Comparison of ENCODE assay signal across 21 cellular contexts in the genomic region with DNA sequence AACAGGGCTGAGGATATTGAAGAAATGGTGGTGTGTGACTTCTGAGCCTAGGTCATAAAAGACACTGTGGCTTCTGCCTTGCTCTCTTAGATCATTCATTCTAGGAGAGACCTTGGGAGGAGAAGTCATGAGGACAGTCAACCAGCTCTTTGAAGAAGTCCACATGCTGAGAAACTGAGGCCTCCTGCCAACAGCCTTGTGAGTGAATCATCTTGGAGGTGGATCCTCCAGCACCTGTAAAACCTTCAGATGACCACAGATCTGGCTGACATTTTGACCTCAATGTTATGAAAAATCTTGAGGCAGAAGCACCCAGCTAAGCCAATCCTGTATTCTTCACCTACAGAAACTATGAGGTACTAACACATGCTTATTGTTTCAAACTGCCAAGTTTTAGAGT.
"Had no signal": no experiment of that assay in that cellular context is flagged by ENCODE, and none has a peak within 500 bp of the region (broad histone marks: within the 10 kb centered on the region; RNA-seq: fewer than 3 reads in every experiment).

No MANE protein-coding gene starts in this region.

- ATAC-seq: K562, Panc1 had no signal

- H3K9me3 ChIP-seq: SK-N-SH had no signal

- H3K4me3 Mint-ChIP-seq: IgD-negative memory B cell had no signal

- H3K27ac Mint-ChIP-seq: IgD-negative memory B cell had no signal

- H3K9ac ChIP-seq: KMS-11, SK-N-SH had no signal

- H3K4me3 ChIP-seq: K562 had no signal

- H3K4me2 ChIP-seq: KMS-11, SK-N-SH had no signal

- H3K27ac ChIP-seq: HL-60, KMS-11, RWPE1 had no signal

- DNase-seq: Kasumi-1, MV-4-11, NCI-H1048, NCI-H1105, NCI-H1417, NCI-H1436 treated with DMSO at 0.1 percent for 48 hours, NCI-H1694, NCI-H187 treated with DMSO at 0.1 percent for 48 hours, NCI-H2029 treated with DMSO at 0.1 percent for 48 hours, NCI-H2227 treated with DMSO at 0.1 percent for 48 hours, NCI-H524, NCI-H526 treated with DMSO at 0.1 percent for 48 hours, NCI-H748 treated with DMSO at 0.1 percent for 48 hours, SHP77, SK-N-SH had no signal
